8 cellular contexts compared by ENCODE assay signal in genomic region chrX:120244395-120244734, GRCh38. TPM values are rescaled to one million over a fixed set of nuclear protein-coding genes. Genes with fewer than 3 reads are reported as not detected.
A peak's percentile ranks its signal among the peaks of the same experiment; 100 is the strongest.
DNase-seq lines count a peak whose midpoint lies in the region; ATAC-seq, FAIRE-seq and TF ChIP-seq lines count a peak whose summit lies in the region.

No MANE protein-coding gene starts in this region.

- peak overlapping the region; percentile 56 for H3K27ac ChIP-seq in CD4-positive, alpha-beta memory T cell (ENCODE audit: low read depth, low read length)
- H3K27ac ChIP-seq in left lung (peak overlapping the region; percentile 86 to 91), tibial nerve (peak overlapping the region; percentile 50 to 87 (median 84))

- TF ChIP-seq POLR2A in tibial nerve (IDR thresholded peaks at IDR 0.05) (no peak), H54 (IDR thresholded peaks at IDR 0.05; ENCODE audit: low read depth, low read length) (no peak)

- POLR2A ChIA-PET in CD4-positive, alpha-beta memory T cell (lab: Charles Lee; ENCODE audit: partially characterized antibody), result interaction anchor here (1.1 kb wide), 1 partner anchor 65 kb away, joined by 4 read pairs; no protein-coding TSS in a partner anchor

- peaks cover 9 to 29% (median 14%) of the 10 kb centered on the region in 4 donors for H3K4me1 Mint-ChIP-seq in CD4-positive, alpha-beta memory T cell
- peaks cover 19% of the 10 kb centered on the region for H3K4me1 Mint-ChIP-seq in activated naive CD8-positive, alpha-beta T cell treated with anti-CD3 and anti-CD28 coated beads, Interleukin-2, amount 50 U/mL, for 24 hours

- peak overlapping the region; percentile 30 to 81 for H3K4me3 ChIP-seq in CD4-positive, alpha-beta memory T cell (ENCODE audit: low read length in 2 of 2)
- peak overlapping the region; percentile 45 to 56 for H3K4me3 ChIP-seq in left lung
- peak overlapping the region; percentile 49 to 62 (median 56) for H3K4me3 ChIP-seq in tibial nerve

- DNase-seq in CD4-positive, alpha-beta memory T cell, result peak in 1 of 5 donors; percentile 1
- DNase-seq in activated naive CD8-positive, alpha-beta T cell treated with anti-CD3 and anti-CD28 coated beads, Interleukin-2, amount 50 U/mL, for 24 hours, result no peak
- no peak for DNase-seq in left lung
- no peak for DNase-seq in tibial nerve (ENCODE audit: low spot score in 2 of 2)
- no peak for DNase-seq in NCI-H1694 treated with DMSO at 0.1 percent for 48 hours (lab: John Stamatoyannopoulos, UW)
- no peak for DNase-seq in H54 (ENCODE audit: insufficient read length, low spot score)

- H3K4me1 ChIP-seq in CD4-positive, alpha-beta memory T cell (ENCODE audit: insufficient read depth, low read length), result peaks cover 15% of the 10 kb centered on the region
- H3K4me1 ChIP-seq in left lung (no peaks in the 10 kb centered on the region), tibial nerve (peaks cover 0 to 8% (median 0%) of the 10 kb centered on the region in 4 donors)

- 2 to 39% methylated on average over 13 to 16 of the region's 16 CpGs for whole genome bisulfite sequencing in tibial nerve, 2 donors

- ATAC-seq in HG02678 (IDR thresholded peaks at IDR 0.05; ENCODE audit: unreplicated experiment), result peak; percentile 21
- peak; percentile 22 for ATAC-seq in activated naive CD8-positive, alpha-beta T cell treated with anti-CD3 and anti-CD28 coated beads, Interleukin-2, amount 50 U/mL, for 24 hours
- ATAC-seq in left lung, result peak; percentile 18
- no peak for ATAC-seq in GM18520 (IDR thresholded peaks at IDR 0.05; ENCODE audit: unreplicated experiment)

- H3K27me3 Mint-ChIP-seq in CD4-positive, alpha-beta memory T cell, result no peaks in the 10 kb centered on the region
- no peaks in the 10 kb centered on the region for H3K27me3 Mint-ChIP-seq in activated naive CD8-positive, alpha-beta T cell treated with anti-CD3 and anti-CD28 coated beads, Interleukin-2, amount 50 U/mL, for 24 hours

- peak overlapping the region; percentile 88 to 94 (median 91) for H3K27ac Mint-ChIP-seq in CD4-positive, alpha-beta memory T cell
- H3K27ac Mint-ChIP-seq in activated naive CD8-positive, alpha-beta T cell treated with anti-CD3 and anti-CD28 coated beads, Interleukin-2, amount 50 U/mL, for 24 hours, result peak overlapping the region; percentile 88

- intact Hi-C loops in CD4-positive, alpha-beta memory T cell (cut with micrococcal nuclease), result no loop called here
- intact Hi-C loops in left lung (cut with DNase I), result no loop called here

- H3K9me3 Mint-ChIP-seq in CD4-positive, alpha-beta memory T cell, result no peaks in the 10 kb centered on the region
- no peaks in the 10 kb centered on the region for H3K9me3 Mint-ChIP-seq in activated naive CD8-positive, alpha-beta T cell treated with anti-CD3 and anti-CD28 coated beads, Interleukin-2, amount 50 U/mL, for 24 hours

- no peaks in the 10 kb centered on the region for H3K27me3 ChIP-seq in CD4-positive, alpha-beta memory T cell (ENCODE audit: insufficient read depth, low read length)
- H3K27me3 ChIP-seq in left lung, result no peaks in the 10 kb centered on the region
- peaks cover 0 to 5% of the 10 kb centered on the region in 2 donors for H3K27me3 ChIP-seq in tibial nerve

- H3K36me3 Mint-ChIP-seq in CD4-positive, alpha-beta memory T cell, result peaks cover 0 to 10% of the 10 kb centered on the region in 2 donors
- no peaks in the 10 kb centered on the region for H3K36me3 Mint-ChIP-seq in activated naive CD8-positive, alpha-beta T cell treated with anti-CD3 and anti-CD28 coated beads, Interleukin-2, amount 50 U/mL, for 24 hours (ENCODE audit: low read depth)

- no peak for FAIRE-seq in H54 (lab: Jason Lieb, UNC)

- CTCF ChIA-PET in CD4-positive, alpha-beta memory T cell (lab: Charles Lee; ENCODE audit: partially characterized antibody), result no interaction called here

- H3K4me3 Mint-ChIP-seq in CD4-positive, alpha-beta memory T cell, result peak overlapping the region; percentile 89 to 99 (median 94)
- peak overlapping the region; percentile 95 for H3K4me3 Mint-ChIP-seq in activated naive CD8-positive, alpha-beta T cell treated with anti-CD3 and anti-CD28 coated beads, Interleukin-2, amount 50 U/mL, for 24 hours

- peaks cover 5% of the 10 kb centered on the region for H3K36me3 ChIP-seq in CD4-positive, alpha-beta memory T cell (ENCODE audit: insufficient read depth, low read length)
- no peaks in the 10 kb centered on the region for H3K36me3 ChIP-seq in left lung
- no peaks in the 10 kb centered on the region for H3K36me3 ChIP-seq in tibial nerve

- TF ChIP-seq CTCF in left lung (IDR thresholded peaks at IDR 0.05), result no peak
- no peak for TF ChIP-seq CTCF in tibial nerve (IDR thresholded peaks at IDR 0.05)

- no peaks in the 10 kb centered on the region for H3K9me3 ChIP-seq in CD4-positive, alpha-beta memory T cell (ENCODE audit: control insufficient read depth in 1 of 2, low read length in 2 of 2)
- H3K9me3 ChIP-seq in left lung (no peaks in the 10 kb centered on the region), tibial nerve (no peaks in the 10 kb centered on the region)

- no peak for TF ChIP-seq EP300 in tibial nerve (IDR thresholded peaks at IDR 0.05)

RNA-seq across cellular contexts. Expression of gene ZBTB33, which starts 6.2 kb away (rescaled TPM):
- 10 to 100 TPM; 33.5 to 34.6 TPM for total RNA-seq in CD4-positive, alpha-beta memory T cell
- 10 to 100 TPM in 1 of 2 donors, 1 to 10 TPM in 1; 9.5 to 19.7 TPM for polyA plus RNA-seq in CD4-positive, alpha-beta memory T cell
- total RNA-seq in left lung (10 to 100 TPM; 15.2 to 15.8 TPM), tibial nerve (10 to 100 TPM in 3 of 4 donors, 1 to 10 TPM in 1; 9.8 to 13.1 (median 11.4) TPM)
